In genomic region chr13:56736966-56737365, GRCh38 we compare ENCODE assay signal across 16 cellular contexts.
DNase-seq lines count a peak whose midpoint lies in the region; ATAC-seq and TF ChIP-seq lines count a peak whose summit lies in the region.
"Had no signal": no experiment of that assay in that cellular context is flagged by ENCODE, and none has a peak within 500 bp of the region (broad histone marks: within the 10 kb centered on the region; RNA-seq: fewer than 3 reads in every experiment).

No MANE protein-coding gene starts in this region.

- no peak overlapping the region for H3K27ac ChIP-seq in RWPE2 (ENCODE audit: poor library complexity, severe bottlenecking)
- H3K27ac ChIP-seq: A549, C4-2B, GM23248 had no signal

- no peaks in the 10 kb centered on the region for H3K36me3 ChIP-seq in RWPE2 (ENCODE audit: low read depth)
- H3K36me3 ChIP-seq: BE2C had no signal

- H3K4me1 ChIP-seq in RWPE2 (ENCODE audit: insufficient read depth, poor library complexity, severe bottlenecking), result no peaks in the 10 kb centered on the region
- H3K4me1 ChIP-seq: A549, BE2C had no signal

- H3K36me3 Mint-ChIP-seq in progenitor cell of endocrine pancreas (ENCODE audit: insufficient read depth), result no peaks in the 10 kb centered on the region
- no peaks in the 10 kb centered on the region for H3K36me3 Mint-ChIP-seq in activated T-cell treated with anti-CD3 and anti-CD28 coated beads, Interleukin-2, amount 50 U/mL, for 24 hours (ENCODE audit: low read depth)

- TF ChIP-seq CTCF in RWPE2 (IDR thresholded peaks at IDR 0.05; ENCODE audit: poor library complexity, severe bottlenecking) (no peak), epithelial cell of esophagus (IDR thresholded peaks at IDR 0.05; ENCODE audit: insufficient read depth, low read depth, low read length, missing control alignments) (no peak), progenitor cell of endocrine pancreas (IDR thresholded peaks at IDR 0.05; ENCODE audit: unreplicated experiment) (no peak)

- H3K4me3 Mint-ChIP-seq in progenitor cell of endocrine pancreas (ENCODE audit: low read depth), result peak overlapping the region; percentile 4
- H3K4me3 Mint-ChIP-seq in activated T-cell treated with anti-CD3 and anti-CD28 coated beads, Interleukin-2, amount 50 U/mL, for 24 hours, result no peak overlapping the region
- H3K4me3 Mint-ChIP-seq: CD4-positive, alpha-beta memory T cell had no signal

- H3K4me1 Mint-ChIP-seq in progenitor cell of endocrine pancreas (ENCODE audit: low read depth), result no peaks in the 10 kb centered on the region
- H3K4me1 Mint-ChIP-seq in activated T-cell treated with anti-CD3 and anti-CD28 coated beads, Interleukin-2, amount 50 U/mL, for 24 hours (ENCODE audit: low read depth), result no peaks in the 10 kb centered on the region
- H3K4me1 Mint-ChIP-seq: CD4-positive, alpha-beta memory T cell had no signal

- H3K27ac Mint-ChIP-seq in progenitor cell of endocrine pancreas, result no peak overlapping the region
- no peak overlapping the region for H3K27ac Mint-ChIP-seq in activated T-cell treated with anti-CD3 and anti-CD28 coated beads, Interleukin-2, amount 50 U/mL, for 24 hours
- H3K27ac Mint-ChIP-seq: CD4-positive, alpha-beta memory T cell had no signal

- H3K4me3 ChIP-seq in RWPE2 (ENCODE audit: severe bottlenecking) (no peak overlapping the region), epithelial cell of esophagus (ENCODE audit: low read length) (no peak overlapping the region)
- H3K4me3 ChIP-seq: A549, GM23248 had no signal

- no peaks in the 10 kb centered on the region for H3K9me3 Mint-ChIP-seq in progenitor cell of endocrine pancreas (ENCODE audit: low read depth)
- peaks cover 32% of the 10 kb centered on the region for H3K9me3 Mint-ChIP-seq in activated T-cell treated with anti-CD3 and anti-CD28 coated beads, Interleukin-2, amount 50 U/mL, for 24 hours

- ATAC-seq in RWPE2 (ENCODE audit: low read depth) (peak; percentile 42; the same call in 1 of the 3 replicates), HG02678 (IDR thresholded peaks at IDR 0.05; ENCODE audit: unreplicated experiment) (no peak)
- ATAC-seq: A549, HepG2 had no signal

- H3K27me3 ChIP-seq in RWPE2 (ENCODE audit: insufficient read depth, poor library complexity, severe bottlenecking), result no peaks in the 10 kb centered on the region
- H3K27me3 ChIP-seq: BE2C had no signal

- H3K9me3 ChIP-seq in RWPE2 (ENCODE audit: severe bottlenecking), result no peaks in the 10 kb centered on the region
- H3K9me3 ChIP-seq: A549, BE2C had no signal

- no peaks in the 10 kb centered on the region for H3K27me3 Mint-ChIP-seq in progenitor cell of endocrine pancreas
- H3K27me3 Mint-ChIP-seq in activated T-cell treated with anti-CD3 and anti-CD28 coated beads, Interleukin-2, amount 50 U/mL, for 24 hours, result no peaks in the 10 kb centered on the region
- H3K27me3 Mint-ChIP-seq: CD4-positive, alpha-beta memory T cell had no signal

- DNase-seq in HPDE6-E6E7 (ENCODE audit: extremely low spot score) (peak; percentile 92), RWPE2 (ENCODE audit: low spot score) (no peak), epithelial cell of esophagus (ENCODE audit: low read depth) (peak; percentile 96), progenitor cell of endocrine pancreas (ENCODE audit: low spot score, unreplicated experiment) (no peak), NCI-H1092 treated with DMSO at 0.1 percent for 48 hours (lab: John Stamatoyannopoulos, UW) (no peak)
- no peak for DNase-seq in activated T-cell treated with anti-CD3 and anti-CD28 coated beads, Interleukin-2, amount 50 U/mL, for 24 hours
- DNase-seq: BE2C; CD4-positive, alpha-beta memory T cell; DMS153; GF-D8; GM23248; H7 had no signal

Comparison
In these comparisons a context has a peak if more than half of its experiments do, and no peak if none do; other contexts are left out.
1. DNase-seq: peak in HPDE6-E6E7 (single experiment) and epithelial cell of esophagus (single experiment); none in RWPE2 (single experiment), progenitor cell of endocrine pancreas (single experiment), activated T-cell treated with anti-CD3 and anti-CD28 coated beads, Interleukin-2, amount 50 U/mL, for 24 hours (single experiment) and NCI-H1092 treated with DMSO at 0.1 percent for 48 hours (single experiment).